In genomic region chr11:102110761-102111010, GRCh38 we compare ENCODE assay signal across 8 cellular contexts. TPM values are rescaled to one million over a fixed set of nuclear protein-coding genes. Genes with fewer than 3 reads are reported as not detected.
DNase-seq lines count a peak whose midpoint lies in the region; ATAC-seq and TF ChIP-seq lines count a peak whose summit lies in the region.

No MANE protein-coding gene starts in this region.

- H3K4me3 Mint-ChIP-seq in T-cell, result peak overlapping the region in 2 of 3 donors; percentile 39 to 97
- no peak overlapping the region for H3K4me3 Mint-ChIP-seq in activated T-helper 1 cell treated with anti-CD3 and anti-CD28 coated beads, Interleukin-12 subunit alpha, Interleukin-12 subunit beta, Interleukin-2, Interleukin-4 antibody, amounts not matched to agents 30 ng/mL and 10 ng/mL and 1 ng/mL, durations not matched to agents 14 hours and 24 hours and 36 hours

- CTCF ChIA-PET in T-cell (lab: Charles Lee), result interaction anchor here in 1 of 2 donors (0.7 kb wide), 1 partner anchor 146 kb away, joined by 5 read pairs; no protein-coding TSS in a partner anchor

- no peaks in the 10 kb centered on the region for H3K9me2 ChIP-seq in hepatocyte (replicated peaks; ENCODE audit: insufficient read depth)

- intact Hi-C loops in activated T-helper 1 cell treated with anti-CD3 and anti-CD28 coated beads, Interleukin-12 subunit alpha, Interleukin-12 subunit beta, Interleukin-2, Interleukin-4 antibody, amounts not matched to agents 30 ng/mL and 10 ng/mL and 1 ng/mL, durations not matched to agents 14 hours and 24 hours and 36 hours (cut with micrococcal nuclease), result loop anchor here (5.0 kb wide), 1 partner anchor 193 kb away; the partner anchor contains the start of genes ANGPTL5 and CEP126

- POLR2A ChIA-PET in T-cell (lab: Charles Lee), result no interaction called here

- H3K79me2 ChIP-seq in hepatocyte, result peaks cover 53% of the 10 kb centered on the region

- peaks cover 31 to 40% of the 10 kb centered on the region in 2 donors for H3K27me3 Mint-ChIP-seq in T-cell
- peaks cover 69% of the 10 kb centered on the region for H3K27me3 Mint-ChIP-seq in activated T-helper 1 cell treated with anti-CD3 and anti-CD28 coated beads, Interleukin-12 subunit alpha, Interleukin-12 subunit beta, Interleukin-2, Interleukin-4 antibody, amounts not matched to agents 30 ng/mL and 10 ng/mL and 1 ng/mL, durations not matched to agents 14 hours and 24 hours and 36 hours (ENCODE audit: insufficient read depth)

- H3K27ac ChIP-seq in BLaER1 treated with 17β-estradiol and CSF1 and Interleukin-3, amounts not matched to agents 10 nM and 100 nM, result peak overlapping the region in 6 of 11 experiments; percentile 45 to 77 (median 75); a peak in 12 of 22 replicates
- H3K27ac ChIP-seq in hepatocyte, result peak overlapping the region; percentile 97

- H2AFZ ChIP-seq in hepatocyte, result peak overlapping the region; percentile 17

- H3K9me3 Mint-ChIP-seq in T-cell, result no peaks in the 10 kb centered on the region
- H3K9me3 Mint-ChIP-seq in activated T-helper 1 cell treated with anti-CD3 and anti-CD28 coated beads, Interleukin-12 subunit alpha, Interleukin-12 subunit beta, Interleukin-2, Interleukin-4 antibody, amounts not matched to agents 30 ng/mL and 10 ng/mL and 1 ng/mL, durations not matched to agents 14 hours and 24 hours and 36 hours, result no peaks in the 10 kb centered on the region

- no peak for TF ChIP-seq CTCF in hepatocyte (IDR thresholded peaks at IDR 0.05; ENCODE audit: poor library complexity)

- DNase-seq in T-cell (peak in 2 of 34 experiments; percentile 1 to 16), hepatocyte (ENCODE audit: low spot score) (no peak), activated gamma-delta T cell (lab: John Stamatoyannopoulos, UW) (no peak), MV-4-11 (lab: John Stamatoyannopoulos, UW) (no peak)
- DNase-seq in stimulated activated naive CD8-positive, alpha-beta T cell treated with anti-CD3 and anti-CD28 coated beads, Interleukin-15, Interleukin-2, amounts not matched to agents 100 U/mL and 50 U/mL, for 24 hours, result no peak
- DNase-seq in activated T-helper 1 cell treated with anti-CD3 and anti-CD28 coated beads, Interleukin-12 subunit alpha, Interleukin-12 subunit beta, Interleukin-2, Interleukin-4 antibody, amounts not matched to agents 30 ng/mL and 10 ng/mL and 1 ng/mL, durations not matched to agents 14 hours and 24 hours and 36 hours (ENCODE audit: low spot score), result no peak

- H3K4me3 ChIP-seq in BLaER1 treated with 17β-estradiol and CSF1 and Interleukin-3, amounts not matched to agents 10 nM and 100 nM, result peak overlapping the region; percentile 61 to 89 (median 73)
- H3K4me3 ChIP-seq in hepatocyte, result peak overlapping the region; percentile 21

- H3K9me3 ChIP-seq in BLaER1 treated with 17β-estradiol and CSF1 and Interleukin-3, amounts not matched to agents 10 nM and 100 nM (replicated peaks in 1 of 11), result no peaks in the 10 kb centered on the region
- no peaks in the 10 kb centered on the region for H3K9me3 ChIP-seq in hepatocyte (ENCODE audit: low read depth)

- peaks cover 0 to 29% (median 17%) of the 10 kb centered on the region in 10 experiments; a peak in 16 of 20 replicates for H3K4me1 ChIP-seq in BLaER1 treated with 17β-estradiol and CSF1 and Interleukin-3, amounts not matched to agents 10 nM and 100 nM
- peaks cover 29% of the 10 kb centered on the region for H3K4me1 ChIP-seq in hepatocyte (ENCODE audit: insufficient read depth)

- H3K36me3 Mint-ChIP-seq in T-cell, result no peaks in the 10 kb centered on the region
- H3K36me3 Mint-ChIP-seq in activated T-helper 1 cell treated with anti-CD3 and anti-CD28 coated beads, Interleukin-12 subunit alpha, Interleukin-12 subunit beta, Interleukin-2, Interleukin-4 antibody, amounts not matched to agents 30 ng/mL and 10 ng/mL and 1 ng/mL, durations not matched to agents 14 hours and 24 hours and 36 hours (ENCODE audit: low read depth), result no peaks in the 10 kb centered on the region

- H3K27me3 ChIP-seq in BLaER1 treated with 17β-estradiol and CSF1 and Interleukin-3, amounts not matched to agents 10 nM and 100 nM, result peaks cover 3 to 99% (median 25%) of the 10 kb centered on the region in 11 experiments; a peak in 16 of 22 replicates
- H3K27me3 ChIP-seq in hepatocyte, result no peaks in the 10 kb centered on the region

- ATAC-seq in GM21825 (IDR thresholded peaks at IDR 0.05; ENCODE audit: unreplicated experiment) (peak; percentile 27), T-cell (replicated peaks in 1 of 4) (peak; percentile 26 to 33 (median 30))
- peak; percentile 25 for ATAC-seq in stimulated activated naive CD8-positive, alpha-beta T cell treated with anti-CD3 and anti-CD28 coated beads, Interleukin-15, Interleukin-2, amounts not matched to agents 100 U/mL and 50 U/mL, for 24 hours

- peaks cover 17% of the 10 kb centered on the region in 3 donors for H3K4me1 Mint-ChIP-seq in T-cell
- H3K4me1 Mint-ChIP-seq in activated T-helper 1 cell treated with anti-CD3 and anti-CD28 coated beads, Interleukin-12 subunit alpha, Interleukin-12 subunit beta, Interleukin-2, Interleukin-4 antibody, amounts not matched to agents 30 ng/mL and 10 ng/mL and 1 ng/mL, durations not matched to agents 14 hours and 24 hours and 36 hours (ENCODE audit: low read depth), result peaks cover 7% of the 10 kb centered on the region

- peak overlapping the region; percentile 34 to 86 (median 65) for H3K9ac ChIP-seq in BLaER1 treated with 17β-estradiol and CSF1 and Interleukin-3, amounts not matched to agents 10 nM and 100 nM

- H3K36me3 ChIP-seq in BLaER1 treated with 17β-estradiol and CSF1 and Interleukin-3, amounts not matched to agents 10 nM and 100 nM, result peaks cover 0 to 5% (median 0%) of the 10 kb centered on the region in 11 experiments; a peak in 1 of 22 replicates
- H3K36me3 ChIP-seq in hepatocyte (replicated peaks; ENCODE audit: insufficient read depth, low read depth), result no peaks in the 10 kb centered on the region

- H3K4me2 ChIP-seq in BLaER1 treated with 17β-estradiol and CSF1 and Interleukin-3, amounts not matched to agents 10 nM and 100 nM, result peak overlapping the region; percentile 72 to 98 (median 91)
- peak overlapping the region; percentile 82 for H3K4me2 ChIP-seq in hepatocyte

- peaks cover 0 to 31% (median 0%) of the 10 kb centered on the region in 11 experiments; a peak in 4 of 22 replicates for H4K20me1 ChIP-seq in BLaER1 treated with 17β-estradiol and CSF1 and Interleukin-3, amounts not matched to agents 10 nM and 100 nM
- H4K20me1 ChIP-seq in hepatocyte (ENCODE audit: insufficient read depth, poor library complexity, severe bottlenecking), result no peaks in the 10 kb centered on the region

- H3K27ac Mint-ChIP-seq in T-cell, result no peak overlapping the region
- H3K27ac Mint-ChIP-seq in activated T-helper 1 cell treated with anti-CD3 and anti-CD28 coated beads, Interleukin-12 subunit alpha, Interleukin-12 subunit beta, Interleukin-2, Interleukin-4 antibody, amounts not matched to agents 30 ng/mL and 10 ng/mL and 1 ng/mL, durations not matched to agents 14 hours and 24 hours and 36 hours, result no peak overlapping the region

- 0% methylated on average over 17 of the region's 31 CpGs for WGBS in hepatocyte (ENCODE audit: low lambda C conversion rate, missing lambda C conversion rate)

RNA-seq across cellular contexts. Expression of gene YAP1, which starts 0.4 kb away (rescaled TPM):
- total RNA-seq in T-cell, result under 1 TPM; 0.23 to 0.86 (median 0.63) TPM
- 111 and 125 TPM in 2 replicates for total RNA-seq in hepatocyte
- polyA plus RNA-seq in hepatocyte, result 20.6 and 28.5 TPM in 2 replicates
- total RNA-seq in activated T-helper 1 cell treated with anti-CD3 and anti-CD28 coated beads, Interleukin-12 subunit alpha, Interleukin-12 subunit beta, Interleukin-2, Interleukin-4 antibody, amounts not matched to agents 30 ng/mL and 10 ng/mL and 1 ng/mL, durations not matched to agents 14 hours and 24 hours and 36 hours, result 0.10 TPM in 2 replicates

Comparison
In these comparisons a context has a peak if more than half of its experiments do, and no peak if none do; other contexts are left out.
1. RNA of gene YAP1, which starts 0.4 kb away (total RNA-seq): 111 to 125 TPM in hepatocyte; 0.23 to 0.86 TPM in T-cell and 0.10 TPM in activated T-helper 1 cell treated with anti-CD3 and anti-CD28 coated beads, Interleukin-12 subunit alpha, Interleukin-12 subunit beta, Interleukin-2, Interleukin-4 antibody, amounts not matched to agents 30 ng/mL and 10 ng/mL and 1 ng/mL, durations not matched to agents 14 hours and 24 hours and 36 hours; every median in the first group is over 10 times any median in the second.
2. Peak in every context shown above with its lines, with median percentiles within 50 percentile points of each other: ATAC-seq.